ENCODE assay signal across 1 cellular context in genomic region chr10:12262278-12262981, GRCh38.
TF ChIP-seq lines count a peak whose summit lies in the region.

No MANE protein-coding gene starts in this region.

TF ChIP-seq in HepG2, 621 proteins besides CTCF, POLR2A, EP300 and RAD21 (continued from another document and continues in another):
- peak; percentile 80 for TF ChIP-seq ARID5B (CRISPR knock-in tag; IDR thresholded peaks at IDR 0.05)
- 0 out of 2 replicates have a peak, but pooled peaks have one; percentile 15 for TF ChIP-seq THAP11 (CRISPR knock-in tag; IDR thresholded peaks at IDR 0.05)
- TF ChIP-seq ZSCAN25 (CRISPR knock-in tag; IDR thresholded peaks at IDR 0.05) = no peak
- TF ChIP-seq ZNF362 (CRISPR knock-in tag; IDR thresholded peaks at IDR 0.05; ENCODE audit: borderline replicate concordance) = peak; percentile 65; the same call in 1 of the 2 replicates
- no peak for TF ChIP-seq PPARG (CRISPR knock-in tag; conservative IDR thresholded peaks at IDR 0.05)
- TF ChIP-seq, protein P1, sequence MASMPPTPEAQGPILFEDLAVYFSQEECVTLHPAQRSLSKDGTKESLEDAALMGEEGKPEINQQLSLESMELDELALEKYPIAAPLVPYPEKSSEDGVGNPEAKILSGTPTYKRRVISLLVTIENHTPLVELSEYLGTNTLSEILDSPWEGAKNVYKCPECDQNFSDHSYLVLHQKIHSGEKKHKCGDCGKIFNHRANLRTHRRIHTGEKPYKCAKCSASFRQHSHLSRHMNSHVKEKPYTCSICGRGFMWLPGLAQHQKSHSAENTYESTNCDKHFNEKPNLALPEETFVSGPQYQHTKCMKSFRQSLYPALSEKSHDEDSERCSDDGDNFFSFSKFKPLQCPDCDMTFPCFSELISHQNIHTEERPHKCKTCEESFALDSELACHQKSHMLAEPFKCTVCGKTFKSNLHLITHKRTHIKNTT (CRISPR knock-in tag; IDR thresholded peaks at IDR 0.05) = no peak
- TF ChIP-seq ZNF354B (CRISPR knock-in tag; IDR thresholded peaks at IDR 0.05) = no peak
- no peak for TF ChIP-seq ZBTB34 (CRISPR knock-in tag; IDR thresholded peaks at IDR 0.05)
- peak; percentile 89 for TF ChIP-seq ZNF609 (CRISPR knock-in tag; IDR thresholded peaks at IDR 0.05; ENCODE audit: borderline replicate concordance)
- TF ChIP-seq CERS6 (CRISPR knock-in tag; IDR thresholded peaks at IDR 0.05) = no peak
- no peak for TF ChIP-seq ZFP82 (CRISPR knock-in tag; IDR thresholded peaks at IDR 0.05; ENCODE audit: borderline replicate concordance)
- TF ChIP-seq ZNF770 (CRISPR knock-in tag; IDR thresholded peaks at IDR 0.05) = no peak
- TF ChIP-seq HNF4G (IDR thresholded peaks at IDR 0.05; ENCODE audit: borderline replicate concordance, low read depth, low read length) = no peak
- no peak for TF ChIP-seq HNF4G (CRISPR knock-in tag; IDR thresholded peaks at IDR 0.05; ENCODE audit: borderline replicate concordance, low read depth)
- no peak for TF ChIP-seq ARHGAP35 (CRISPR knock-in tag; IDR thresholded peaks at IDR 0.05; ENCODE audit: borderline replicate concordance)
- no peak for TF ChIP-seq ZNF713 (CRISPR knock-in tag; IDR thresholded peaks at IDR 0.05)
- TF ChIP-seq ZNF556 (CRISPR knock-in tag; IDR thresholded peaks at IDR 0.05; ENCODE audit: borderline replicate concordance) = no peak
- TF ChIP-seq ZNF317 (CRISPR knock-in tag; IDR thresholded peaks at IDR 0.05) = no peak
- TF ChIP-seq LCORL (IDR thresholded peaks at IDR 0.05) = no peak
- TF ChIP-seq LCORL (CRISPR knock-in tag; IDR thresholded peaks at IDR 0.05) = peak; percentile 42; the same call in 1 of the 2 replicates
- TF ChIP-seq, protein P2, sequence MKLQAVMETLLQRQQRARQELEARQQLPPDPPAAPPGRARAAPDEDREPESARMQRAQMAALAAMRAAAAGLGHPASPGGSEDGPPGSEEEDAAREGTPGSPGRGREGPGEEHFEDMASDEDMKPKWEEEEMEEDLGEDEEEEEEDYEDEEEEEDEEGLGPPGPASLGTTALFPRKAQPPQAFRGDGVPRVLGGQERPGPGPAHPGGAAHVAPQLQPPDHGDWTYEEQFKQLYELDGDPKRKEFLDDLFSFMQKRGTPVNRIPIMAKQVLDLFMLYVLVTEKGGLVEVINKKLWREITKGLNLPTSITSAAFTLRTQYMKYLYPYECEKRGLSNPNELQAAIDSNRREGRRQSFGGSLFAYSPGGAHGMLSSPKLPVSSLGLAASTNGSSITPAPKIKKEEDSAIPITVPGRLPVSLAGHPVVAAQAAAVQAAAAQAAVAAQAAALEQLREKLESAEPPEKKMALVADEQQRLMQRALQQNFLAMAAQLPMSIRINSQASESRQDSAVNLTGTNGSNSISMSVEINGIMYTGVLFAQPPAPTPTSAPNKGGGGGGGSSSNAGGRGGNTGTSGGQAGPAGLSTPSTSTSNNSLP (IDR thresholded peaks at IDR 0.05; ENCODE audit: low read depth, low read length) = peak; percentile 40; the same call in 1 of the 2 replicates
- no peak for TF ChIP-seq ZFP90 (CRISPR knock-in tag; IDR thresholded peaks at IDR 0.05; ENCODE audit: borderline replicate concordance)
- no peak for TF ChIP-seq GTF3A (CRISPR knock-in tag; conservative IDR thresholded peaks at IDR 0.05)
- TF ChIP-seq HHEX (CRISPR knock-in tag; IDR thresholded peaks at IDR 0.05) = peak; percentile 80
- peak; percentile 97 for TF ChIP-seq GFI1 (CRISPR knock-in tag; IDR thresholded peaks at IDR 0.05; ENCODE audit: borderline replicate concordance)
- TF ChIP-seq ZNF557 (CRISPR knock-in tag; IDR thresholded peaks at IDR 0.05) = no peak
- TF ChIP-seq, protein P3, sequence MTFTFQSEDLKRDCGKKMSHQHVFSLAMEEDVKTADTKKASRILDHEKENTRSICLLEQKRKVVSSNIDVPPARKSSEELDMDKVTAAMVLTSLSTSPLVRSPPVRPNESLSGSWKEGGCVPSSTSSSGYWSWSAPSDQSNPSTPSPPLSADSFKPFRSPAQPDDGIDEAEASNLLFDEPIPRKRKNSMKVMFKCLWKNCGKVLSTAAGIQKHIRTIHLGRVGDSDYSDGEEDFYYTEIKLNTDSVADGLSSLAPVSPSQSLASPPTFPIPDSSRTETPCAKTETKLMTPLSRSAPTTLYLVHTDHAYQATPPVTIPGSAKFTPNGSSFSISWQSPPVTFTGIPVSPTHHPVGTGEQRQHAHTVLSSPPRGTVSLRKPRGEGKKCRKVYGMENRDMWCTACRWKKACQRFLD (CRISPR knock-in tag; IDR thresholded peaks at IDR 0.05; ENCODE audit: borderline replicate concordance) = no peak
- TF ChIP-seq HDAC1 (CRISPR knock-in tag; IDR thresholded peaks at IDR 0.05) = peak; percentile 62
- TF ChIP-seq GZF1 (CRISPR knock-in tag; IDR thresholded peaks at IDR 0.05) = no peak
- TF ChIP-seq ZNF264 (CRISPR knock-in tag; IDR thresholded peaks at IDR 0.05) = no peak
- TF ChIP-seq IKZF4 (CRISPR knock-in tag; IDR thresholded peaks at IDR 0.05; ENCODE audit: borderline replicate concordance, low read depth, not compliant biosample characterization) = no peak
- TF ChIP-seq ZNF790 (CRISPR knock-in tag; IDR thresholded peaks at IDR 0.05; ENCODE audit: borderline replicate concordance) = no peak
- no peak for TF ChIP-seq KLF16 (CRISPR knock-in tag; IDR thresholded peaks at IDR 0.05)
- no peak for TF ChIP-seq IKZF5 (CRISPR knock-in tag; IDR thresholded peaks at IDR 0.05)
- TF ChIP-seq YEATS2 (CRISPR knock-in tag; IDR thresholded peaks at IDR 0.05; ENCODE audit: borderline replicate concordance) = no peak
- peak; percentile 40; the same call in 1 of the 2 replicates for TF ChIP-seq GATA4 (IDR thresholded peaks at IDR 0.05; ENCODE audit: borderline replicate concordance, low read depth)
- TF ChIP-seq ZNF740 (CRISPR knock-in tag; IDR thresholded peaks at IDR 0.05) = no peak
- no peak for TF ChIP-seq MATR3 (CRISPR knock-in tag; IDR thresholded peaks at IDR 0.05)
